17 cellular contexts compared by ENCODE assay signal in the genomic region with DNA sequence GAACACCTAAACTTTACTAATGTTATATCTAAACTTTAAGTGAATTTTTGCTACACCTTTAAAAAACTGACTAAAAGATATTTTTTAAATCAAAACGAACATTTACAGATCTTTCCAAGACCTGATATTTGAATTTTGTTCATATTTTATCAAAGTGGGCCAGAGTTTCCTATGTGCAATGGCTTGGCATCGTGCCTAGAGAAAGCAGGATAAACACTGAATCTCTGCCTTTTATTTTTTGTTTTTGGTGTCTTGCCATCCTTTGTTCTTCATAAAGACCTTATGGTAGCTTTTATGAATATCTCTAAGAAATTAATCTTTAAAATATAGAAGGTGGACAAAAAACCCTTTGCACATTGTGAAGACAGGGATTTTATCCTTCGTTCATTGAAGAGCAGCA. TPM values are rescaled to one million over a fixed set of nuclear protein-coding genes. Genes with fewer than 3 reads are reported as not detected.
A peak's percentile ranks its signal among the peaks of the same experiment; 100 is the strongest.
DNase-seq lines count a peak whose midpoint lies in the region; ATAC-seq and TF ChIP-seq lines count a peak whose summit lies in the region.
"Had no signal": no experiment of that assay in that cellular context is flagged by ENCODE, and none has a peak within 500 bp of the region (broad histone marks: within the 10 kb centered on the region; RNA-seq: fewer than 3 reads in every experiment).

No MANE protein-coding gene starts in this region.

- peak; percentile 5 for DNase-seq in MG63
- peak; percentile 7 for DNase-seq in brain microvascular endothelial cell
- DNase-seq in fibroblast of peridontal ligament (ENCODE audit: extremely low read depth) = peak; percentile 36
- DNase-seq in pulmonary artery endothelial cell (ENCODE audit: low read depth, low spot score) = peak; percentile 71
- DNase-seq in HCEC 1CT = no peak
- DNase-seq in SIG-M5 treated with dmso at 0.1 percent for 504 hours (lab: John Stamatoyannopoulos, UW; ENCODE audit: unreplicated experiment) = no peak
- DNase-seq: CD4-positive, CD25-positive, alpha-beta regulatory T cell; KBM-7; NCI-H1092; NCI-H146; NCI-H2081; NCI-H510A; NCI-H774 had no signal

- TF ChIP-seq CTCF in brain microvascular endothelial cell (IDR thresholded peaks at IDR 0.05; ENCODE audit: low read depth, low read length, missing control alignments) = no peak

- in situ Hi-C loops in brain microvascular endothelial cell (cut with HindIII; ENCODE audit: low pct_ligation_motif_present, low sequenced_read_pairs) = no loop called here

- H3K27ac ChIP-seq in brain microvascular endothelial cell = no peak overlapping the region
- H3K27ac ChIP-seq: SK-N-MC had no signal

- no peaks in the 10 kb centered on the region for H3K36me3 ChIP-seq in MG63
- no peaks in the 10 kb centered on the region for H3K36me3 ChIP-seq in brain microvascular endothelial cell (replicated peaks)
- H3K36me3 ChIP-seq: HAP-1 had no signal

- no peaks in the 10 kb centered on the region for H3K9me3 ChIP-seq in MG63
- H3K9me3 ChIP-seq: HAP-1 had no signal

- H3K27me3 ChIP-seq in MG63 (no peaks in the 10 kb centered on the region), brain microvascular endothelial cell (replicated peaks) (no peaks in the 10 kb centered on the region)

- H3K4me3 ChIP-seq in MG63 = no peak overlapping the region
- no peak overlapping the region for H3K4me3 ChIP-seq in brain microvascular endothelial cell (ENCODE audit: low read depth, low read length)
- H3K4me3 ChIP-seq: HAP-1, SK-N-MC had no signal

- no peak for ATAC-seq in HG03108 (IDR thresholded peaks at IDR 0.05; ENCODE audit: unreplicated experiment)
- ATAC-seq: Right ventricle myocardium inferior had no signal

RNA-seq across cellular contexts. Expression of a gene that starts 25.8 kb away (rescaled TPM):
- total RNA-seq in MG63 (2014; rRNA removed; shearing (Covaris generic); ENCODE audit: low replicate concordance) = 33.1 and 65.5 TPM in 2 replicates
- total RNA-seq in pulmonary artery endothelial cell = 62.4 and 71.0 TPM in 2 replicates

Comparison
In these comparisons a context has a peak if more than half of its experiments do, and no peak if none do; other contexts are left out.
1. DNase-seq: peak in MG63 (single experiment), brain microvascular endothelial cell (single experiment), fibroblast of peridontal ligament (single experiment) and pulmonary artery endothelial cell (single experiment); none in HCEC 1CT (single experiment) and SIG-M5 treated with dmso at 0.1 percent for 504 hours (single experiment).